29 cellular contexts compared by ENCODE assay signal in the genomic region with DNA sequence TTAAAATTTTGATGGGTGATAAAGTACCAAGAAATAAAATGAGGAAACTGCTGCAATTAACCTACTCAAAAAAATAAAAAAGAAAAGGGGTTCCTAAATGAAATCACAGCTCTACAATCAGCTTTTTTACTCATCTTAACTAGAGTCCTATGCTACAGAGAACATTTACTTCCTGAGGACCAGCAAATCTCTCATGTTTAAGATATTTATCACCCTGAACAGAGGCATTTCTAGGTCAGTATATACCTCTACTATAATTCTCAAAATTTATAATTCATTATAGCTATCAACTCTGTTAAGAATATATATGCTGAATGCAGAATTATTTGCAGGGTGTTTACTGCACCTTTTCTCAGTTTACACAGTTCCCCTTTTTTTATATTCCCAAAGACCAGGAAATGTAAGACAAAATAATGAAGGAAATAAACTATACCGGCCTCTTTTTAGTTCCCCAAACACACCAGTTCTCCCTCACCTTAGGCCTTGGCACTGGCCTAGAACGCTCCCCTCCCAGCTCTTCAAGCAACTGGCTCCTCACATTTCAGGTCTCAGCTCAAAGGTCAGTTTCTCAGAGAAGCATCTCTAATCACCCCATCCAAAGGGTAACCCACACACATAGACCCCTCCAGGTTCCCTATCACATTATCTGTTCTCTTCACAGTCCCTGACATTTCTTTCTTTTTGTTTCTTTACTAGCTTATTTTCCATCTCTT.
DNase-seq lines count a peak whose midpoint lies in the region; ATAC-seq and TF ChIP-seq lines count a peak whose summit lies in the region.
"Had no signal": no experiment of that assay in that cellular context is flagged by ENCODE, and none has a peak within 500 bp of the region (broad histone marks: within the 10 kb centered on the region; RNA-seq: fewer than 3 reads in every experiment).

No MANE protein-coding gene starts in this region.

- H3K4me1 Mint-ChIP-seq in CD14-positive monocyte (peaks cover 5% of the 10 kb centered on the region), osteocyte (ENCODE audit: unreplicated experiment) (peaks cover 6% of the 10 kb centered on the region)
- H3K4me1 Mint-ChIP-seq: activated CD4-positive, alpha-beta T cell treated with anti-CD3 and anti-CD28 coated beads, Interleukin-2, amount 10 ng/mL, durations not matched to agents 24 days and 14 days; activated CD8-positive, alpha-beta memory T cell treated with anti-CD3 and anti-CD28 coated beads, Interleukin-2, amount 10 ng/mL, durations not matched to agents 7 days and 5 days; neural crest cell had no signal

- intact Hi-C loops in CD14-positive monocyte (cut with micrococcal nuclease), result no loop called here

- H3K36me3 Mint-ChIP-seq in CD14-positive monocyte, result peaks cover 16 to 23% of the 10 kb centered on the region in 2 donors
- H3K36me3 Mint-ChIP-seq in osteocyte (ENCODE audit: unreplicated experiment), result peaks cover 2% of the 10 kb centered on the region
- H3K36me3 Mint-ChIP-seq: activated CD8-positive, alpha-beta memory T cell treated with anti-CD3 and anti-CD28 coated beads, Interleukin-2, amount 10 ng/mL, durations not matched to agents 7 days and 5 days had no signal

- no peak for DNase-seq in CD14-positive monocyte (ENCODE audit: low spot score)
- DNase-seq in HuH-7 (ENCODE audit: low spot score), result peak; percentile 12
- DNase-seq in iPS-NIHi7 (ENCODE audit: extremely low spot score), result peak; percentile 13
- DNase-seq in osteocyte (ENCODE audit: extremely low spot score, unreplicated experiment), result no peak
- no peak for DNase-seq in NCI-H1092 (lab: John Stamatoyannopoulos, UW)
- DNase-seq in activated CD4-positive, alpha-beta T cell treated with anti-CD3 and anti-CD28 coated beads, Interleukin-2, amount 50 U/mL, for 4 hours, result no peak
- no peak for DNase-seq in NCI-H82 treated with DMSO at 0.1 percent for 48 hours (lab: John Stamatoyannopoulos, UW; ENCODE audit: unreplicated experiment)
- DNase-seq: activated CD4-positive, alpha-beta T cell treated with anti-CD3 and anti-CD28 coated beads, Interleukin-2, amount 10 ng/mL, durations not matched to agents 24 days and 14 days; activated CD8-positive, alpha-beta memory T cell treated with anti-CD3 and anti-CD28 coated beads, Interleukin-2, amount 10 ng/mL, durations not matched to agents 7 days and 5 days; activated naive CD4-positive, alpha-beta T cell treated with anti-CD3 and anti-CD28 coated beads for 36 hours; activated T-cell treated with anti-CD3 and anti-CD28 coated beads, Interleukin-2, amount 50 U/mL, for 72 hours; adrenal gland; body of pancreas; CD8-positive, alpha-beta memory T cell; cerebellar nuclear complex; DMS153; NCI-H1105; NCI-H187 treated with DMSO at 0.1 percent for 48 hours; NCI-H2171 treated with DMSO at 0.1 percent for 48 hours; NCI-H510A treated with DMSO at 0.1 percent for 48 hours; stimulated activated CD4-positive, alpha-beta T cell treated with anti-CD3 and anti-CD28 coated beads, Interleukin-15, amount 100 ng/mL, for 24 hours; stimulated activated naive CD4-positive, alpha-beta T cell treated with Interleukin-2 at 50 U/mL for 16 hours; WERI-Rb-1 had no signal

- ATAC-seq in HG03045 (IDR thresholded peaks at IDR 0.05; ENCODE audit: unreplicated experiment), result no peak
- ATAC-seq: activated CD8-positive, alpha-beta memory T cell treated with anti-CD3 and anti-CD28 coated beads, Interleukin-2, amount 10 ng/mL, durations not matched to agents 7 days and 5 days; activated T-cell treated with anti-CD3 and anti-CD28 coated beads, Interleukin-2, amount 50 U/mL, for 72 hours; body of pancreas; HCT116; sciatic nerve had no signal

- H3K27ac Mint-ChIP-seq in CD14-positive monocyte (peak overlapping the region in 6 of 7 donors; percentile 26 to 90 (median 70)), osteocyte (ENCODE audit: unreplicated experiment) (peak overlapping the region; percentile 23)
- H3K27ac Mint-ChIP-seq: activated CD4-positive, alpha-beta T cell treated with anti-CD3 and anti-CD28 coated beads, Interleukin-2, amount 10 ng/mL, durations not matched to agents 24 days and 14 days; activated CD8-positive, alpha-beta memory T cell treated with anti-CD3 and anti-CD28 coated beads, Interleukin-2, amount 10 ng/mL, durations not matched to agents 7 days and 5 days; activated naive CD4-positive, alpha-beta T cell treated with anti-CD3 and anti-CD28 coated beads for 36 hours; activated T-cell treated with anti-CD3 and anti-CD28 coated beads, Interleukin-2, amount 50 U/mL, for 72 hours; B cell; T-helper 2 cell treated with Interferon-gamma antibody and Interleukin-4, amounts not matched to agents 5 μg/mL and 100 μg/mL, for 36 hours had no signal

- H3K9me3 Mint-ChIP-seq in CD14-positive monocyte (no peaks in the 10 kb centered on the region), osteocyte (ENCODE audit: unreplicated experiment) (no peaks in the 10 kb centered on the region)
- H3K9me3 Mint-ChIP-seq: activated CD4-positive, alpha-beta T cell treated with anti-CD3 and anti-CD28 coated beads, Interleukin-2, amount 10 ng/mL, durations not matched to agents 24 days and 14 days; activated naive CD4-positive, alpha-beta T cell treated with anti-CD3 and anti-CD28 coated beads for 36 hours; activated T-cell treated with anti-CD3 and anti-CD28 coated beads, Interleukin-2, amount 50 U/mL, for 72 hours; CD8-positive, alpha-beta memory T cell; neural crest cell; T-helper 2 cell treated with Interferon-gamma antibody and Interleukin-4, amounts not matched to agents 5 μg/mL and 100 μg/mL, for 36 hours had no signal

- H3K4me3 Mint-ChIP-seq in CD14-positive monocyte (no peak overlapping the region), osteocyte (ENCODE audit: unreplicated experiment) (no peak overlapping the region)
- H3K4me3 Mint-ChIP-seq: activated CD4-positive, alpha-beta T cell treated with anti-CD3 and anti-CD28 coated beads, Interleukin-2, amount 10 ng/mL, durations not matched to agents 24 days and 14 days; activated CD8-positive, alpha-beta memory T cell treated with anti-CD3 and anti-CD28 coated beads, Interleukin-2, amount 10 ng/mL, durations not matched to agents 7 days and 5 days; activated naive CD4-positive, alpha-beta T cell treated with anti-CD3 and anti-CD28 coated beads for 36 hours; activated T-cell treated with anti-CD3 and anti-CD28 coated beads, Interleukin-2, amount 50 U/mL, for 72 hours; B cell; CD8-positive, alpha-beta memory T cell; neural crest cell; T-helper 2 cell treated with Interferon-gamma antibody and Interleukin-4, amounts not matched to agents 5 μg/mL and 100 μg/mL, for 36 hours had no signal

- no peak for TF ChIP-seq CTCF in CD14-positive monocyte (IDR thresholded peaks at IDR 0.05)
- TF ChIP-seq CTCF in osteocyte (IDR thresholded peaks at IDR 0.05), result no peak

- H3K27me3 Mint-ChIP-seq in CD14-positive monocyte (ENCODE audit: low read depth in 3 of 3) (no peaks in the 10 kb centered on the region), osteocyte (ENCODE audit: unreplicated experiment) (no peaks in the 10 kb centered on the region)
- H3K27me3 Mint-ChIP-seq: activated CD4-positive, alpha-beta T cell treated with anti-CD3 and anti-CD28 coated beads, Interleukin-2, amount 10 ng/mL, durations not matched to agents 24 days and 14 days; activated CD8-positive, alpha-beta memory T cell treated with anti-CD3 and anti-CD28 coated beads, Interleukin-2, amount 10 ng/mL, durations not matched to agents 7 days and 5 days; B cell; CD8-positive, alpha-beta memory T cell had no signal

Comparison
In these comparisons a context has a peak if more than half of its experiments do, and no peak if none do; other contexts are left out.
1. DNase-seq: peak in HuH-7 (single experiment) and iPS-NIHi7 (single experiment); none in CD14-positive monocyte (single experiment), osteocyte (single experiment), NCI-H1092 (single experiment), activated CD4-positive, alpha-beta T cell treated with anti-CD3 and anti-CD28 coated beads, Interleukin-2, amount 50 U/mL, for 4 hours (0 of 2) and NCI-H82 treated with DMSO at 0.1 percent for 48 hours (single experiment).